In genomic region chr1:154622503-154623039, GRCh38 we compare ENCODE assay signal across 24 cellular contexts. TPM values are rescaled to one million over a fixed set of nuclear protein-coding genes. Genes with fewer than 3 reads are reported as not detected.
DNase-seq lines count a peak whose midpoint lies in the region; ATAC-seq and TF ChIP-seq lines count a peak whose summit lies in the region.
"Had no signal": no experiment of that assay in that cellular context is flagged by ENCODE, and none has a peak within 500 bp of the region (broad histone marks: within the 10 kb centered on the region; RNA-seq: fewer than 3 reads in every experiment).

No MANE protein-coding gene starts in this region.

- H3K9me3 ChIP-seq in mammary epithelial cell (replicated peaks; ENCODE audit: insufficient read depth, low read length) (no peaks in the 10 kb centered on the region), HEK293 (ENCODE audit: control insufficient read depth, insufficient read depth, low read depth, low read length) (no peaks in the 10 kb centered on the region)
- H3K9me3 ChIP-seq: BE2C, Caco-2, lower lobe of right lung had no signal

- TF ChIP-seq CTCF in mammary epithelial cell (conservative IDR thresholded peaks at IDR 0.05 in 1 of 2, IDR thresholded peaks at IDR 0.05 in 1 of 2; ENCODE audit: extremely low read depth in 1 of 2, insufficient read depth in 1 of 2, low read depth in 1 of 2, low read length in 2 of 2) (no peak), MCF 10A (IDR thresholded peaks at IDR 0.05; ENCODE audit: unreplicated experiment) (no peak), HEK293 (tag by site-specific recombination; IDR thresholded peaks at IDR 0.05) (no peak)

- no TSS peak for BruUV-seq in mammary epithelial cell (replicated peaks; lab: Mats Ljungman, UMichigan)
- no TSS peak for BruUV-seq in MCF 10A (replicated peaks; lab: Mats Ljungman, UMichigan)

- H3K4me1 Mint-ChIP-seq in MCF 10A (ENCODE audit: insufficient read depth, unreplicated experiment) = peaks cover 25% of the 10 kb centered on the region
- peaks cover 21% of the 10 kb centered on the region for H3K4me1 Mint-ChIP-seq in activated T-helper 17 cell treated with anti-CD3 and anti-CD28 coated beads, Interleukin-2, amount 50 U/mL, for 72 hours
- H3K4me1 Mint-ChIP-seq in naive thymus-derived CD8-positive, alpha-beta T cell = peaks cover 20 to 69% (median 67%) of the 10 kb centered on the region in 4 donors

- H2AFZ ChIP-seq in mammary epithelial cell (ENCODE audit: low read depth, low read length) = no peak overlapping the region
- H2AFZ ChIP-seq: neural progenitor cell had no signal

- H3K4me3 ChIP-seq in mammary epithelial cell (replicated peaks in 1 of 3; ENCODE audit: insufficient read depth in 1 of 3, low read depth in 2 of 3, low read length in 3 of 3) (no peak overlapping the region), HEK293 (ENCODE audit: low read depth, low read length) (no peak overlapping the region)
- H3K4me3 ChIP-seq: lower lobe of right lung, neural progenitor cell had no signal

- intact Hi-C loops in mammary epithelial cell (cut with micrococcal nuclease) = loop anchor here (2.0 kb wide), 1 partner anchor 14 kb away; the partner anchor contains the start of gene ADAR
- intact Hi-C loops in MCF 10A (cut with micrococcal nuclease) = no loop called here

- H4K20me1 ChIP-seq in mammary epithelial cell (ENCODE audit: insufficient read depth, low read length) = no peaks in the 10 kb centered on the region

- no peaks in the 10 kb centered on the region for H3K27me3 ChIP-seq in mammary epithelial cell (ENCODE audit: insufficient read depth, low read length)
- H3K27me3 ChIP-seq: BE2C, neural progenitor cell had no signal

- dilution Hi-C loops in mammary epithelial cell (cut with HindIII; ENCODE audit: low sequenced_read_pairs) = no loop called here

- peaks cover 2% of the 10 kb centered on the region for H3K36me3 ChIP-seq in mammary epithelial cell (ENCODE audit: insufficient read depth, low read length)
- peaks cover 0 to 29% of the 10 kb centered on the region in 2 experiments; a peak in 2 of 3 replicates for H3K36me3 ChIP-seq in HEK293 (ENCODE audit: control insufficient read depth in 2 of 2, insufficient read depth in 1 of 2, low read length in 2 of 2)
- H3K36me3 ChIP-seq: neural progenitor cell had no signal

- no peak overlapping the region for H3K27ac Mint-ChIP-seq in MCF 10A (ENCODE audit: low read depth, unreplicated experiment)
- H3K27ac Mint-ChIP-seq in activated T-helper 17 cell treated with anti-CD3 and anti-CD28 coated beads, Interleukin-2, amount 50 U/mL, for 72 hours = peak overlapping the region; percentile 42
- peak overlapping the region in 8 of 10 donors; percentile 17 to 84 (median 66) for H3K27ac Mint-ChIP-seq in naive thymus-derived CD8-positive, alpha-beta T cell
- H3K27ac Mint-ChIP-seq: neural progenitor cell, type B pancreatic cell had no signal

- H3K27me3 Mint-ChIP-seq in MCF 10A (ENCODE audit: insufficient read depth, unreplicated experiment) = no peaks in the 10 kb centered on the region
- H3K27me3 Mint-ChIP-seq in activated T-helper 17 cell treated with anti-CD3 and anti-CD28 coated beads, Interleukin-2, amount 50 U/mL, for 72 hours = no peaks in the 10 kb centered on the region
- H3K27me3 Mint-ChIP-seq in naive thymus-derived CD8-positive, alpha-beta T cell = no peaks in the 10 kb centered on the region
- H3K27me3 Mint-ChIP-seq: type B pancreatic cell had no signal

- POLR2A ChIA-PET in MCF 10A (lab: Yijun Ruan, JAX) (interaction anchor here (0.6 to 7.3 kb wide), 4 partner anchors 9 to 1017 kb away, joined by 3 to 161 read pairs (median 3); partner anchors contain the start of gene ADAR), HEK293 (lab: Yijun Ruan, JAX) (no interaction called here)
- POLR2A ChIA-PET in naive thymus-derived CD8-positive, alpha-beta T cell (lab: Charles Lee) = interaction anchor here (0.7 kb wide), 1 partner anchor 14 kb away, joined by 9 read pairs; the partner anchor contains the start of gene ADAR

- H3K4me2 ChIP-seq in mammary epithelial cell (ENCODE audit: insufficient read depth, low read depth, low read length) = peak overlapping the region; percentile 34
- H3K4me2 ChIP-seq: neural progenitor cell had no signal

- DNase-seq in mammary epithelial cell (peak; percentile 23), MCF 10A (ENCODE audit: unreplicated experiment) (no peak), cortex of kidney (lab: John Stamatoyannopoulos, UW) (no peak)
- no peak for DNase-seq in naive thymus-derived CD8-positive, alpha-beta T cell
- DNase-seq in activated CD8-positive, alpha-beta memory T cell treated with anti-CD3 and anti-CD28 coated beads, Interleukin-2, amount 50 U/mL, for 4 hours = no peak
- DNase-seq: ACHN; activated CD4-positive, CD25-positive, alpha-beta regulatory T cell treated with anti-CD3 and anti-CD28 coated beads, Interleukin-2, amount 50 U/mL, for 72 hours; BE2C; Caco-2; effector CD4-positive, alpha-beta T cell; lower lobe of right lung; NCI-H1436; NCI-H774; stimulated activated CD4-positive, alpha-beta T cell treated with anti-CD3 and anti-CD28 coated beads, Interleukin-4, amount 100 ng/mL, for 24 hours had no signal

- H3K9me3 Mint-ChIP-seq in MCF 10A (ENCODE audit: unreplicated experiment) = no peaks in the 10 kb centered on the region
- H3K9me3 Mint-ChIP-seq in activated T-helper 17 cell treated with anti-CD3 and anti-CD28 coated beads, Interleukin-2, amount 50 U/mL, for 72 hours = no peaks in the 10 kb centered on the region
- H3K9me3 Mint-ChIP-seq in naive thymus-derived CD8-positive, alpha-beta T cell = no peaks in the 10 kb centered on the region
- H3K9me3 Mint-ChIP-seq: activated naive CD4-positive, alpha-beta T cell treated with anti-CD3 and anti-CD28 coated beads, Interleukin-2, amount 50 U/mL, for 72 hours; neural progenitor cell; stimulated activated effector memory CD8-positive, alpha-beta T cell treated with anti-CD3 and anti-CD28 coated beads, Interleukin-12 subunit alpha, Interleukin-12 subunit beta, amount 100 ng/mL, for 72 hours; type B pancreatic cell had no signal

- peaks cover 23% of the 10 kb centered on the region for H3K36me3 Mint-ChIP-seq in MCF 10A (ENCODE audit: insufficient read depth, unreplicated experiment)
- H3K36me3 Mint-ChIP-seq in activated T-helper 17 cell treated with anti-CD3 and anti-CD28 coated beads, Interleukin-2, amount 50 U/mL, for 72 hours (ENCODE audit: low read depth) = peaks cover 80% of the 10 kb centered on the region
- H3K36me3 Mint-ChIP-seq in naive thymus-derived CD8-positive, alpha-beta T cell = peaks cover 0 to 43% (median 0%) of the 10 kb centered on the region in 3 donors

- H3K9ac ChIP-seq in mammary epithelial cell (ENCODE audit: insufficient read depth, low read length) = no peak overlapping the region
- H3K9ac ChIP-seq: neural progenitor cell had no signal

- in situ Hi-C loops in mammary epithelial cell (cut with MboI; ENCODE audit: low sequenced_read_pairs in 2 of 2) = no loop called here

- CTCF ChIA-PET in mammary epithelial cell (lab: Charles Lee; ENCODE audit: low non-redundant PET) = no interaction called here
- CTCF ChIA-PET in MCF 10A (lab: Yijun Ruan, JAX) = interaction anchor here (0.6 to 1.8 kb wide), 3 partner anchors 46 to 463 kb away, joined by 3 to 6 read pairs (median 5); no protein-coding TSS in a partner anchor
- CTCF ChIA-PET in HEK293 (lab: Yijun Ruan, JAX) = no interaction called here

- no peak overlapping the region for H3K4me3 Mint-ChIP-seq in MCF 10A (ENCODE audit: unreplicated experiment)
- no peak overlapping the region for H3K4me3 Mint-ChIP-seq in activated T-helper 17 cell treated with anti-CD3 and anti-CD28 coated beads, Interleukin-2, amount 50 U/mL, for 72 hours
- H3K4me3 Mint-ChIP-seq in naive thymus-derived CD8-positive, alpha-beta T cell = no peak overlapping the region
- H3K4me3 Mint-ChIP-seq: stimulated activated effector memory CD8-positive, alpha-beta T cell treated with anti-CD3 and anti-CD28 coated beads, Interleukin-12 subunit alpha, Interleukin-12 subunit beta, amount 100 ng/mL, for 72 hours had no signal

- no peak for ATAC-seq in activated T-helper 17 cell treated with anti-CD3 and anti-CD28 coated beads, Interleukin-2, amount 50 U/mL, for 72 hours (replicated peaks)
- no peak for ATAC-seq in naive thymus-derived CD8-positive, alpha-beta T cell
- ATAC-seq in HG02840 (IDR thresholded peaks at IDR 0.05; ENCODE audit: low FRiP score, unreplicated experiment) = no peak
- ATAC-seq: activated naive CD4-positive, alpha-beta T cell treated with anti-CD3 and anti-CD28 coated beads, Interleukin-2, amount 50 U/mL, for 72 hours; stimulated activated effector memory CD8-positive, alpha-beta T cell treated with anti-CD3 and anti-CD28 coated beads, Interleukin-12 subunit alpha, Interleukin-12 subunit beta, amount 100 ng/mL, for 72 hours had no signal

- no peak overlapping the region for H3K27ac ChIP-seq in mammary epithelial cell (ENCODE audit: insufficient read depth, low read depth, low read length)
- H3K27ac ChIP-seq in HEK293 (ENCODE audit: extremely low read depth, low read depth, low read length) = no peak overlapping the region
- H3K27ac ChIP-seq: lower lobe of right lung, neural progenitor cell had no signal

- H3K4me1 ChIP-seq in mammary epithelial cell (ENCODE audit: insufficient read depth, low read length) (peaks cover 17% of the 10 kb centered on the region), HEK293 (ENCODE audit: control insufficient read depth, insufficient read depth, low read length) (peaks cover 4% of the 10 kb centered on the region)

- H3K79me2 ChIP-seq in mammary epithelial cell (ENCODE audit: insufficient read depth, low read length) = peaks cover 92% of the 10 kb centered on the region

TF ChIP-seq in HEK293, 187 proteins besides CTCF, POLR2A, EP300 and RAD21 (continues in another document):
- no peak for TF ChIP-seq ZNF521 (tag by site-specific recombination; IDR thresholded peaks at IDR 0.05)
- TF ChIP-seq ZNF664 (tag by site-specific recombination; IDR thresholded peaks at IDR 0.05) = peak; percentile 93
- no peak for TF ChIP-seq ZNF394 (tag by site-specific recombination; IDR thresholded peaks at IDR 0.05; ENCODE audit: borderline replicate concordance)
- TF ChIP-seq ZNF785 (tag by site-specific recombination; IDR thresholded peaks at IDR 0.05) = no peak
- no peak for TF ChIP-seq ZNF654 (tag by site-specific recombination; IDR thresholded peaks at IDR 0.05; ENCODE audit: low read depth)

RNA-seq across cellular contexts. Expression of gene ADAR, which starts 14.6 kb away (rescaled TPM):
- 100 to 1,000 TPM in 1 of 2 donors, 10 to 100 TPM in 1; 89.7 to 125 TPM for total RNA-seq in mammary epithelial cell
- 83.3 TPM for polyA plus RNA-seq in mammary epithelial cell
- 167 TPM for polyA minus RNA-seq in mammary epithelial cell
- total RNA-seq in MCF 10A (2022) = 168 and 196 TPM in 2 replicates
- total RNA-seq in activated T-helper 17 cell treated with anti-CD3 and anti-CD28 coated beads, Interleukin-2, amount 50 U/mL, for 72 hours = 100 to 1,000 TPM; 185 to 213 TPM
- 100 to 1,000 TPM; 219 to 251 TPM for total RNA-seq in naive thymus-derived CD8-positive, alpha-beta T cell
- 100 to 1,000 TPM in 2 of 3 donors, 10 to 100 TPM in 1; 93.2 to 132 (median 115) TPM for polyA plus RNA-seq in naive thymus-derived CD8-positive, alpha-beta T cell

RNA-seq across cellular contexts. Expression of gene CHRNB2, which starts 55.0 kb away (rescaled TPM):
- total RNA-seq in mammary epithelial cell (under 1 TPM; 0.17 to 0.19 TPM), MCF 10A (2022) (0.15 and 0.21 TPM in 2 replicates)
- polyA plus RNA-seq in mammary epithelial cell = 0.17 TPM
- 1.7 TPM for polyA minus RNA-seq in mammary epithelial cell
- under 1 TPM in 1 of 2 donors, not detected in 1; 0.05 TPM for total RNA-seq in activated T-helper 17 cell treated with anti-CD3 and anti-CD28 coated beads, Interleukin-2, amount 50 U/mL, for 72 hours
- total RNA-seq in naive thymus-derived CD8-positive, alpha-beta T cell = not detected
- under 1 TPM in 1 of 3 donors, not detected in 2; 0.03 TPM for polyA plus RNA-seq in naive thymus-derived CD8-positive, alpha-beta T cell
- total RNA-seq: epithelial cell of proximal tubule; lower lobe of right lung; posterior vena cava; T-helper 1 cell treated with Interleukin-12 subunit alpha and Interleukin-12 subunit beta and Interleukin-4 antibody, amounts not matched to agents 30 ng/mL and 1 ng/mL, for 36 hours had no signal
